ENCODE assay signal across 1 cellular context in genomic region chr13:105979586-105979985, GRCh38.
TF ChIP-seq lines count a peak whose summit lies in the region.

No MANE protein-coding gene starts in this region.

TF ChIP-seq in HepG2, 621 proteins besides CTCF, POLR2A, EP300 and RAD21 (continued from another document):
- TF ChIP-seq ZC3H4 (CRISPR knock-in tag; IDR thresholded peaks at IDR 0.05; ENCODE audit: borderline replicate concordance) (no peak), THAP11 (CRISPR knock-in tag; IDR thresholded peaks at IDR 0.05) (no peak), USF2 (IDR thresholded peaks at IDR 0.05; ENCODE audit: low read depth, low read length) (no peak), USF2 (CRISPR knock-in tag; IDR thresholded peaks at IDR 0.05; ENCODE audit: borderline replicate concordance) (no peak), IKZF4 (CRISPR knock-in tag; IDR thresholded peaks at IDR 0.05; ENCODE audit: borderline replicate concordance, low read depth, not compliant biosample characterization) (no peak), MTF1 (CRISPR knock-in tag; IDR thresholded peaks at IDR 0.05) (no peak), ZNF7 (CRISPR knock-in tag; IDR thresholded peaks at IDR 0.05) (no peak), MIER2 (CRISPR knock-in tag; IDR thresholded peaks at IDR 0.05) (no peak)
